Comparison of ENCODE assay signal across 8 cellular contexts in the genomic region with DNA sequence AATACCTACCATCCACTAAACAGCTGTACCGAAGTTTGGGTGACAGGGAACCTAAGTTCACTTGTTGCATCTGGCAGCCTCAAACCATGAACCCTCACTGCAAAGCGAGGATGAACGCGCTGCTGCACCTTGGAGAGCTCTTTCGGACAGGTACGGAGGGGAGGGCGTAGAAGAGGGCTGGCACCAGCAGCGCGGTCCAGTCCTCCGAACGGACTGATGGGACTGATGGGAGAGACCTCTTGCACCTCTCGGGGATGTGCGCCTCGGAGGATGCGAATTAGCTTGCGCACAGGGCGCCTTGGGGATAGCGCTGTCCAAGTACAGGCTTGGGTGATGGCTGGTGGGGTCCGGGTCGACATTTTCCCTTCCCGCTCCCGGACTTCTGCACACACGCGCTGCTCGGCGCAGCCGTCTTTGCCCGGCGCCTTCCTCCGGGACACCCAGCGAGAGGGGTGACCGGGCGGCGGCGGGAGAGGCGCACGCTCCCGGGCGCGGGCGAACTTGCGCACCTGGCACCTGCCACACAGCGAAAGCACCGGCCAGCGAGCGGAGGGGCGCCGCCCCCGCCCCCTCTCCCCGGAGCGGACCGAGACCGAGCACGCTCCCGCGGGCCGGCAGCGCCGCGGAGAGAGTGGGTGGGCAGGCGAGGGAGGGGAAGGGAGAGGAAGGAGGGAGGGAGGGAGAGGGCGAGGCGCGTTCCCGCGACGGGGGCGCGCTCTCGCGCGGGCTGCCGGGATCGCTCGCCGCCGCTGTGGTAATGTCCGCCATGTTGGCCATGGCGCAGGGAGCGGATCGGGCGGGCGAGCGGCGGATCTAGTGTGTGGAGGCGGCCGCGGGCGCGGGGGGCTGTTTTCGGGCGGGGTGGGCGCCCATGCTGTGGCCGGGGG. TPM values are rescaled to one million over a fixed set of nuclear protein-coding genes. Genes with fewer than 3 reads are reported as not detected.
DNase-seq lines count a peak whose midpoint lies in the region; ATAC-seq, FAIRE-seq and TF ChIP-seq lines count a peak whose summit lies in the region.

A gene with protein sequence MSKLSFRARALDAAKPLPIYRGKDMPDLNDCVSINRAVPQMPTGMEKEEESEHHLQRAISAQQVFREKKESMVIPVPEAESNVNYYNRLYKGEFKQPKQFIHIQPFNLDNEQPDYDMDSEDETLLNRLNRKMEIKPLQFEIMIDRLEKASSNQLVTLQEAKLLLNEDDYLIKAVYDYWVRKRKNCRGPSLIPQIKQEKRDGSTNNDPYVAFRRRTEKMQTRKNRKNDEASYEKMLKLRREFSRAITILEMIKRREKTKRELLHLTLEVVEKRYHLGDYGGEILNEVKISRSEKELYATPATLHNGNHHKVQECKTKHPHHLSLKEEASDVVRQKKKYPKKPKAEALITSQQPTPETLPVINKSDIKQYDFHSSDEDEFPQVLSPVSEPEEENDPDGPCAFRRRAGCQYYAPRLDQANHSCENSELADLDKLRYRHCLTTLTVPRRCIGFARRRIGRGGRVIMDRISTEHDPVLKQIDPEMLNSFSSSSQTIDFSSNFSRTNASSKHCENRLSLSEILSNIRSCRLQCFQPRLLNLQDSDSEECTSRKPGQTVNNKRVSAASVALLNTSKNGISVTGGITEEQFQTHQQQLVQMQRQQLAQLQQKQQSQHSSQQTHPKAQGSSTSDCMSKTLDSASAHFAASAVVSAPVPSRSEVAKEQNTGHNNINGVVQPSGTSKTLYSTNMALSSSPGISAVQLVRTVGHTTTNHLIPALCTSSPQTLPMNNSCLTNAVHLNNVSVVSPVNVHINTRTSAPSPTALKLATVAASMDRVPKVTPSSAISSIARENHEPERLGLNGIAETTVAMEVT (plus strand): TSS at position 754 of the 887 bp plus-strand sequence. CDS start 267 bp downstream, outside the sequence.

- ATAC-seq in GM21529 (IDR thresholded peaks at IDR 0.05; ENCODE audit: unreplicated experiment) (peak; percentile 53), naive B cell (ENCODE audit: low read depth in 2 of 2) (peak; percentile 59 to 64)
- peak; percentile 83 for ATAC-seq in stimulated activated memory B cell treated with anti-CD40 and anti-IgM and Interleukin-4, amounts not matched to agents 10 μg/mL and 1 μg/mL and 100 μg/mL, for 72 hours

- H3K4me3 Mint-ChIP-seq in activated T-helper 1 cell treated with anti-CD3 and anti-CD28 coated beads, Interleukin-12 subunit alpha, Interleukin-12 subunit beta, Interleukin-2, Interleukin-4 antibody, amounts not matched to agents 30 ng/mL and 10 ng/mL and 1 ng/mL, durations not matched to agents 14 hours and 24 hours and 36 hours: peak within 1 kb of the TSS; percentile 94
- peak within 1 kb of the TSS; percentile 93 to 98 (median 96) for H3K4me3 Mint-ChIP-seq in naive B cell
- H3K4me3 Mint-ChIP-seq in stimulated activated memory B cell treated with anti-CD40 and anti-IgM and Interleukin-4, amounts not matched to agents 10 μg/mL and 1 μg/mL and 100 μg/mL, for 72 hours: peak within 1 kb of the TSS; percentile 93

- H3K27me3 Mint-ChIP-seq in activated T-helper 1 cell treated with anti-CD3 and anti-CD28 coated beads, Interleukin-12 subunit alpha, Interleukin-12 subunit beta, Interleukin-2, Interleukin-4 antibody, amounts not matched to agents 30 ng/mL and 10 ng/mL and 1 ng/mL, durations not matched to agents 14 hours and 24 hours and 36 hours (ENCODE audit: insufficient read depth): peaks cover 11% of the 10 kb centered on the region
- peaks cover 0 to 4% (median 0%) of the 10 kb centered on the region in 3 donors for H3K27me3 Mint-ChIP-seq in naive B cell
- H3K27me3 Mint-ChIP-seq in stimulated activated memory B cell treated with anti-CD40 and anti-IgM and Interleukin-4, amounts not matched to agents 10 μg/mL and 1 μg/mL and 100 μg/mL, for 72 hours: no peaks in the 10 kb centered on the region

- peak; percentile 6; the same call in 1 of the 2 replicates for TF ChIP-seq EP300 in Ishikawa (IDR thresholded peaks at IDR 0.05; ENCODE audit: borderline replicate concordance)

- FAIRE-seq in RCC 7860 (lab: Jason Lieb, UNC): no peak

- intact Hi-C loops in activated T-helper 1 cell treated with anti-CD3 and anti-CD28 coated beads, Interleukin-12 subunit alpha, Interleukin-12 subunit beta, Interleukin-2, Interleukin-4 antibody, amounts not matched to agents 30 ng/mL and 10 ng/mL and 1 ng/mL, durations not matched to agents 14 hours and 24 hours and 36 hours (cut with micrococcal nuclease): loop anchor here (1.0 to 10.0 kb wide), 8 partner anchors 41 to 1349 kb away; no protein-coding TSS in a partner anchor

- peak; percentile 56 for DNase-seq in DMS114 treated with DMSO at 0.1 percent for 48 hours (lab: John Stamatoyannopoulos, UW; ENCODE audit: unreplicated experiment)
- DNase-seq in RCC 7860 (ENCODE audit: low spot score): peak; percentile 46
- DNase-seq in activated T-helper 1 cell treated with anti-CD3 and anti-CD28 coated beads, Interleukin-12 subunit alpha, Interleukin-12 subunit beta, Interleukin-2, Interleukin-4 antibody, amounts not matched to agents 30 ng/mL and 10 ng/mL and 1 ng/mL, durations not matched to agents 14 hours and 24 hours and 36 hours (ENCODE audit: low spot score): peak; percentile 84
- DNase-seq in fibroblast of gingiva (ENCODE audit: low read depth): peak; percentile 81
- peak; percentile 88 for DNase-seq in naive B cell

- peak within 1 kb of the TSS; percentile 97 for H3K27ac Mint-ChIP-seq in activated T-helper 1 cell treated with anti-CD3 and anti-CD28 coated beads, Interleukin-12 subunit alpha, Interleukin-12 subunit beta, Interleukin-2, Interleukin-4 antibody, amounts not matched to agents 30 ng/mL and 10 ng/mL and 1 ng/mL, durations not matched to agents 14 hours and 24 hours and 36 hours
- H3K27ac Mint-ChIP-seq in naive B cell: peak within 1 kb of the TSS; percentile 97 to 99 (median 98)
- H3K27ac Mint-ChIP-seq in stimulated activated memory B cell treated with anti-CD40 and anti-IgM and Interleukin-4, amounts not matched to agents 10 μg/mL and 1 μg/mL and 100 μg/mL, for 72 hours: peak within 1 kb of the TSS; percentile 98

- peaks cover 28% of the 10 kb centered on the region for H3K4me1 Mint-ChIP-seq in activated T-helper 1 cell treated with anti-CD3 and anti-CD28 coated beads, Interleukin-12 subunit alpha, Interleukin-12 subunit beta, Interleukin-2, Interleukin-4 antibody, amounts not matched to agents 30 ng/mL and 10 ng/mL and 1 ng/mL, durations not matched to agents 14 hours and 24 hours and 36 hours (ENCODE audit: low read depth)
- H3K4me1 Mint-ChIP-seq in naive B cell: peaks cover 24 to 37% (median 34%) of the 10 kb centered on the region in 3 donors
- H3K4me1 Mint-ChIP-seq in stimulated activated memory B cell treated with anti-CD40 and anti-IgM and Interleukin-4, amounts not matched to agents 10 μg/mL and 1 μg/mL and 100 μg/mL, for 72 hours: peaks cover 22% of the 10 kb centered on the region

- H3K9me3 Mint-ChIP-seq in activated T-helper 1 cell treated with anti-CD3 and anti-CD28 coated beads, Interleukin-12 subunit alpha, Interleukin-12 subunit beta, Interleukin-2, Interleukin-4 antibody, amounts not matched to agents 30 ng/mL and 10 ng/mL and 1 ng/mL, durations not matched to agents 14 hours and 24 hours and 36 hours: no peaks in the 10 kb centered on the region
- no peaks in the 10 kb centered on the region for H3K9me3 Mint-ChIP-seq in naive B cell
- H3K9me3 Mint-ChIP-seq in stimulated activated memory B cell treated with anti-CD40 and anti-IgM and Interleukin-4, amounts not matched to agents 10 μg/mL and 1 μg/mL and 100 μg/mL, for 72 hours: no peaks in the 10 kb centered on the region

- peaks cover 10% of the 10 kb centered on the region for H3K36me3 Mint-ChIP-seq in activated T-helper 1 cell treated with anti-CD3 and anti-CD28 coated beads, Interleukin-12 subunit alpha, Interleukin-12 subunit beta, Interleukin-2, Interleukin-4 antibody, amounts not matched to agents 30 ng/mL and 10 ng/mL and 1 ng/mL, durations not matched to agents 14 hours and 24 hours and 36 hours (ENCODE audit: low read depth)
- peaks cover 0 to 7% of the 10 kb centered on the region in 2 donors for H3K36me3 Mint-ChIP-seq in naive B cell
- peaks cover 5% of the 10 kb centered on the region for H3K36me3 Mint-ChIP-seq in stimulated activated memory B cell treated with anti-CD40 and anti-IgM and Interleukin-4, amounts not matched to agents 10 μg/mL and 1 μg/mL and 100 μg/mL, for 72 hours

- no peak for TF ChIP-seq RAD21 in Ishikawa (IDR thresholded peaks at IDR 0.05; ENCODE audit: low read depth)

TF ChIP-seq in Ishikawa, 13 proteins besides CTCF, POLR2A, EP300 and RAD21 (continues in another document):
- TF ChIP-seq, protein P1, sequence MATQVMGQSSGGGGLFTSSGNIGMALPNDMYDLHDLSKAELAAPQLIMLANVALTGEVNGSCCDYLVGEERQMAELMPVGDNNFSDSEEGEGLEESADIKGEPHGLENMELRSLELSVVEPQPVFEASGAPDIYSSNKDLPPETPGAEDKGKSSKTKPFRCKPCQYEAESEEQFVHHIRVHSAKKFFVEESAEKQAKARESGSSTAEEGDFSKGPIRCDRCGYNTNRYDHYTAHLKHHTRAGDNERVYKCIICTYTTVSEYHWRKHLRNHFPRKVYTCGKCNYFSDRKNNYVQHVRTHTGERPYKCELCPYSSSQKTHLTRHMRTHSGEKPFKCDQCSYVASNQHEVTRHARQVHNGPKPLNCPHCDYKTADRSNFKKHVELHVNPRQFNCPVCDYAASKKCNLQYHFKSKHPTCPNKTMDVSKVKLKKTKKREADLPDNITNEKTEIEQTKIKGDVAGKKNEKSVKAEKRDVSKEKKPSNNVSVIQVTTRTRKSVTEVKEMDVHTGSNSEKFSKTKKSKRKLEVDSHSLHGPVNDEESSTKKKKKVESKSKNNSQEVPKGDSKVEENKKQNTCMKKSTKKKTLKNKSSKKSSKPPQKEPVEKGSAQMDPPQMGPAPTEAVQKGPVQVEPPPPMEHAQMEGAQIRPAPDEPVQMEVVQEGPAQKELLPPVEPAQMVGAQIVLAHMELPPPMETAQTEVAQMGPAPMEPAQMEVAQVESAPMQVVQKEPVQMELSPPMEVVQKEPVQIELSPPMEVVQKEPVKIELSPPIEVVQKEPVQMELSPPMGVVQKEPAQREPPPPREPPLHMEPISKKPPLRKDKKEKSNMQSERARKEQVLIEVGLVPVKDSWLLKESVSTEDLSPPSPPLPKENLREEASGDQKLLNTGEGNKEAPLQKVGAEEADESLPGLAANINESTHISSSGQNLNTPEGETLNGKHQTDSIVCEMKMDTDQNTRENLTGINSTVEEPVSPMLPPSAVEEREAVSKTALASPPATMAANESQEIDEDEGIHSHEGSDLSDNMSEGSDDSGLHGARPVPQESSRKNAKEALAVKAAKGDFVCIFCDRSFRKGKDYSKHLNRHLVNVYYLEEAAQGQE (IDR thresholded peaks at IDR 0.05; ENCODE audit: low read depth): peak; percentile 80
- TF ChIP-seq, protein P2, sequence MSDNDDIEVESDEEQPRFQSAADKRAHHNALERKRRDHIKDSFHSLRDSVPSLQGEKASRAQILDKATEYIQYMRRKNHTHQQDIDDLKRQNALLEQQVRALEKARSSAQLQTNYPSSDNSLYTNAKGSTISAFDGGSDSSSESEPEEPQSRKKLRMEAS (IDR thresholded peaks at IDR 0.05): peak; percentile 18; the same call in 1 of the 2 replicates
- TF ChIP-seq CREB1 (IDR thresholded peaks at IDR 0.05; ENCODE audit: low read depth): no peak

RNA-seq across cellular contexts. Expression of the gene that starts here (rescaled TPM):
- 36.2 and 36.9 TPM in 2 replicates for total RNA-seq in activated T-helper 1 cell treated with anti-CD3 and anti-CD28 coated beads, Interleukin-12 subunit alpha, Interleukin-12 subunit beta, Interleukin-2, Interleukin-4 antibody, amounts not matched to agents 30 ng/mL and 10 ng/mL and 1 ng/mL, durations not matched to agents 14 hours and 24 hours and 36 hours
- polyA plus RNA-seq in naive B cell (ENCODE audit: low read depth in 6 of 6): 1 to 10 TPM; 2.2 to 4.4 (median 3.6) TPM

Comparison
In these comparisons a context has a peak if more than half of its experiments do, and no peak if none do; other contexts are left out.
1. Peak in every context shown above with its lines: DNase-seq and ATAC-seq.